Comparison of ENCODE assay signal across 8 cellular contexts in the genomic region with DNA sequence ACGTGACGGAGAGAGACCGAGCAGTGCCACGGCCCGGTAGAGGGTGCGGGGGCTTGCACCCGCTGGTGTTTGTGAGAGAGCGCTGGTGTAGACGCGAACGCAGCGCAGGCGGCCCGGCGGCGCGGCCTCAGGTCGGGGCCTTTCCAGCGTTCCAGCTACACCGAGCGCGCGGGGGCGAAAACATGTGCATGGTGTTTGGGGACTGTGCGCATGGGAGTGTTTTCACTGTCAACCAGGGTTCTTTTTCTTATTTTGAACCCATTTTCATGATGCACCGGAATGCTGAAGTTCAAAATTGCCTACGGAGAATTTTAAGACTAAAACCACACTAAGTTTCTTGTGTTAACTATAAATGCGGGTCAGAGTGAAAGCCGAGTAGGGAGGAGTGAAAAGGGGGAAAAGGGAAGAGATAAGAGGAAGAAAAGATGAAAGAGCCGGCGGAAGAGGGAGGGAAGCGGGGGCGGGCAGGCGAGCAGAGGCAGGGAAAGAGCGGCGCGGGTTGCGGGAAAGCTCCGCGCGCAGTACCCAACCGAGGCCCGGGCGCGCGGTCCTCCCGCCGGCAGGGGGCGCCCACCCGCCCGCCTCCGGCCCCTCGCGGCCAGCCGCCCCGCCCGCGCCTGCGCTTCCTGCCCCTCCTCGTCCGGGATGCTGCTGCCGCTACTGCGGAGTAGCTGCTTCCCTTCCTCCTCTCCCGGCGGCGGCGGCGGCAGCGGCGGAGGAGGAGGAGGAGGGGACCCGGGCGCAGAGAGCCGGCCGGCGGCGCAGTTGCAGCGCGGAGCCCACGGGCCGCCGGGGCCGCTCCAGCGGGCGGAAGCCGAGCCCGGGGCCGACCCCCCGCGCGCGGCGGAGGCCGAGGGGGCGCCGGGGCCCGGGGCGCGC. TPM values are rescaled to one million over a fixed set of nuclear protein-coding genes. Genes with fewer than 3 reads are reported as not detected.
DNase-seq lines count a peak whose midpoint lies in the region; ATAC-seq and TF ChIP-seq lines count a peak whose summit lies in the region.

A gene with protein sequence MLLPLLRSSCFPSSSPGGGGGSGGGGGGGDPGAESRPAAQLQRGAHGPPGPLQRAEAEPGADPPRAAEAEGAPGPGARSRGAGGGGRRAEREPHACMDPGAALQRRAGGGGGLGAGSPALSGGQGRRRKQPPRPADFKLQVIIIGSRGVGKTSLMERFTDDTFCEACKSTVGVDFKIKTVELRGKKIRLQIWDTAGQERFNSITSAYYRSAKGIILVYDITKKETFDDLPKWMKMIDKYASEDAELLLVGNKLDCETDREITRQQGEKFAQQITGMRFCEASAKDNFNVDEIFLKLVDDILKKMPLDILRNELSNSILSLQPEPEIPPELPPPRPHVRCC (plus strand): TSS at position 643 of the 879 bp plus-strand sequence. CDS start 3 bp downstream, at position 646.

- peaks cover 34% of the 10 kb centered on the region for H3K4me1 Mint-ChIP-seq in T-helper 17 cell

- intact Hi-C loops in uterus (cut with DNase I; ENCODE audit: low total_unique reads), result no loop called here

- TF ChIP-seq POLR2A in uterus (IDR thresholded peaks at IDR 0.05), result peak in 1 of 2 donors; percentile 58

- ATAC-seq in HG02759 (IDR thresholded peaks at IDR 0.05; ENCODE audit: unreplicated experiment) (peak; percentile 79), T-helper 17 cell (peak; percentile 93)

- peak; percentile 14 for DNase-seq in NCI-H1436 treated with DMSO at 0.1 percent for 48 hours (lab: John Stamatoyannopoulos, UW)
- peak; percentile 86 to 91 (median 87) for DNase-seq in T-helper 17 cell
- peak in 53 of 56 donors; percentile 24 to 88 (median 72) for DNase-seq in amygdala (lab: John Stamatoyannopoulos, UW)
- peak; percentile 70 for DNase-seq in right atrium auricular region (ENCODE audit: low spot score)
- peak; percentile 85 for DNase-seq in putamen (ENCODE audit: low spot score)
- DNase-seq in uterus, result peak; percentile 82 to 85

- no peaks in the 10 kb centered on the region for H3K36me3 ChIP-seq in right atrium auricular region
- H3K36me3 ChIP-seq in uterus, result no peaks in the 10 kb centered on the region

- peaks cover 5% of the 10 kb centered on the region for H3K27me3 Mint-ChIP-seq in T-helper 17 cell

- H3K27me3 ChIP-seq in right atrium auricular region (no peaks in the 10 kb centered on the region), uterus (no peaks in the 10 kb centered on the region)

- H3K4me3 ChIP-seq in right atrium auricular region (peak within 1 kb of the TSS; percentile 75 to 87), uterus (peak within 1 kb of the TSS; percentile 86 to 95)

- H3K9me3 ChIP-seq in T-helper 17 cell (ENCODE audit: control insufficient read depth, low read length, poor library complexity, severe bottlenecking) (no peaks in the 10 kb centered on the region), right atrium auricular region (no peaks in the 10 kb centered on the region), uterus (no peaks in the 10 kb centered on the region)

- H3K4me1 ChIP-seq in right atrium auricular region, result peaks cover 0 to 42% of the 10 kb centered on the region in 2 donors
- peaks cover 4 to 8% of the 10 kb centered on the region in 2 donors for H3K4me1 ChIP-seq in uterus

- H3K36me3 Mint-ChIP-seq in T-helper 17 cell (ENCODE audit: low read depth), result peaks cover 10% of the 10 kb centered on the region

- peak within 1 kb of the TSS; percentile 95 for H3K4me3 Mint-ChIP-seq in T-helper 17 cell

- H3K27ac ChIP-seq in right atrium auricular region, result peak within 1 kb of the TSS; percentile 79 to 85
- peak within 1 kb of the TSS; percentile 91 to 98 for H3K27ac ChIP-seq in uterus

- TF ChIP-seq CTCF in GM12872 (IDR thresholded peaks at IDR 0.05; ENCODE audit: insufficient read depth, low read depth, low read length), result peak; percentile 53; the same call in 1 of the 3 replicates
- TF ChIP-seq CTCF in right atrium auricular region (IDR thresholded peaks at IDR 0.05), result peak; percentile 64 to 91
- TF ChIP-seq CTCF in uterus (IDR thresholded peaks at IDR 0.05), result peak; percentile 28 to 88 (median 83)

- peak within 1 kb of the TSS; percentile 99 for H3K27ac Mint-ChIP-seq in T-helper 17 cell

RNA-seq across cellular contexts. Expression of the gene that starts here (rescaled TPM):
- total RNA-seq in T-helper 17 cell (10 to 100 TPM; 15.8 to 16.5 TPM), right atrium auricular region (10 to 100 TPM; 67.1 to 97.6 TPM), uterus (10 to 100 TPM; 37.9 to 85.8 (median 50.4) TPM)

Comparison
In these comparisons a context has a peak if more than half of its experiments do, and no peak if none do; other contexts are left out.
1. Peak in every context shown above with its lines: DNase-seq, ATAC-seq, H3K4me3 ChIP-seq and H3K27ac ChIP-seq.
2. DNase-seq: peak in every context shown above with its lines; median percentile 87 in T-helper 17 cell; 85 in putamen; 84 in uterus; 72 in amygdala; 70 in right atrium auricular region; 14 in NCI-H1436 treated with DMSO at 0.1 percent for 48 hours.